Comparison of ENCODE assay signal across 17 cellular contexts in the genomic region with DNA sequence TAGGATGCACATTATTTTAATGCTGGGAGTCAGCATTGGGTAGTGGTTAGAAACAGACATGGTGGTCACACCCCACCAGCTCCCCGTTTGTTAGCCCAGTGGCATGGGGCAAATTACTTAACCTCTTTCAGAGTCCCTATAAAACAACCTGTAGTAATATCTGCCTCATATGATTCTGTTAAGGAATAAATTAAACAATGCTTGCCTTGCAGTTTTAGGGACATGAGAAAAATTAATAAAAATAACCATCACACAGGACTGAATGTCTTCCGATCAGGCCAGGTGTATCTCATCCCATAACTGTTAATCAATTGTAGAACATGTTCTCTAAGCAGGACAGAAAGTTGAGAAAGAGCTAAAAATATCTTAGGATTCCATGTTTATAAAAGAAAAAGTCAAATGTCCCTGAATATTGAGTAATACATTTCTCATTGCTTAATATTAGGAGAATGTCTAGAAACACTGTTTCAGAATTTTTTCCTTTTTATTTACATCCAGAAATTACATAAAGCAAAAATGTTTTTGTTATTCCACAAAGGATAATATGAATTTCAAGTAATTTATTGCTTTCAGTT.
DNase-seq lines count a peak whose midpoint lies in the region; ATAC-seq and TF ChIP-seq lines count a peak whose summit lies in the region.
"Had no signal": no experiment of that assay in that cellular context is flagged by ENCODE, and none has a peak within 500 bp of the region (broad histone marks: within the 10 kb centered on the region; RNA-seq: fewer than 3 reads in every experiment).

No MANE protein-coding gene starts in this region.

- H3K4me2 ChIP-seq in GM23248 (ENCODE audit: unreplicated experiment) = no peak overlapping the region

- CTCF ChIA-PET in activated CD4-positive, alpha-beta T cell treated with anti-CD3 and anti-CD28 coated beads, Interleukin-2, amount 10 ng/mL, durations not matched to agents 7 days and 5 days (lab: Charles Lee) = interaction anchor here (0.6 kb wide), 1 partner anchor 1070 kb away, joined by 4 read pairs; no protein-coding TSS in a partner anchor

- ATAC-seq in upper lobe of right lung = no peak
- ATAC-seq: CD8-positive, alpha-beta T cell had no signal

- H3K36me3 Mint-ChIP-seq in activated CD4-positive, alpha-beta T cell treated with anti-CD3 and anti-CD28 coated beads, Interleukin-2, amount 10 ng/mL, durations not matched to agents 7 days and 5 days (ENCODE audit: low read depth) = no peaks in the 10 kb centered on the region
- peaks cover 4% of the 10 kb centered on the region for H3K36me3 Mint-ChIP-seq in type B pancreatic cell
- H3K36me3 Mint-ChIP-seq: CD14-positive monocyte; CD8-positive, alpha-beta T cell had no signal

- no peak overlapping the region for H3K27ac Mint-ChIP-seq in activated CD4-positive, alpha-beta T cell treated with anti-CD3 and anti-CD28 coated beads, Interleukin-2, amount 10 ng/mL, durations not matched to agents 7 days and 5 days
- H3K27ac Mint-ChIP-seq in type B pancreatic cell = no peak overlapping the region
- H3K27ac Mint-ChIP-seq: CD14-positive monocyte; CD8-positive, alpha-beta T cell; H9 had no signal

- intact Hi-C loops in upper lobe of right lung (cut with DNase I) = no loop called here

- DNase-seq in GM23248 (no peak), adipocyte (ENCODE audit: low read depth) (peak; percentile 50), fibroblast of villous mesenchyme (ENCODE audit: low read depth) (peak; percentile 9), upper lobe of right lung (no peak), RPMI8226 (no peak), type B pancreatic cell (ENCODE audit: extremely low spot score, unreplicated experiment) (no peak)
- no peak for DNase-seq in activated CD4-positive, alpha-beta T cell treated with anti-CD3 and anti-CD28 coated beads, Interleukin-2, amount 10 ng/mL, durations not matched to agents 7 days and 5 days
- DNase-seq: CD8-positive, alpha-beta T cell; COR-L47; DMS153; DMS79 treated with DMSO at 0.1 percent for 48 hours; GF-D8; GOT3; H9; KBM-7 had no signal

- no peaks in the 10 kb centered on the region; the same call in none of the 2 replicates for H3K9me2 ChIP-seq in GM23248 (ENCODE audit: insufficient read depth)

- WGBS in GM23248 (ENCODE audit: low coverage in 1 of 2, low lambda C conversion rate in 2 of 2, missing lambda C conversion rate in 2 of 2), 2 experiments = 38 to 42% methylated on average over 2 of the region's 2 CpGs

- TF ChIP-seq CTCF in fibroblast of villous mesenchyme (IDR thresholded peaks at IDR 0.05; ENCODE audit: insufficient read depth, low read depth, low read length) (no peak), upper lobe of right lung (IDR thresholded peaks at IDR 0.05) (no peak), type B pancreatic cell (conservative IDR thresholded peaks at IDR 0.05) (no peak)

- H3K36me3 ChIP-seq in GM23248 (ENCODE audit: low read depth) = no peaks in the 10 kb centered on the region
- no peaks in the 10 kb centered on the region for H3K36me3 ChIP-seq in adipocyte (ENCODE audit: control insufficient read depth, insufficient read depth, low read length, severe bottlenecking)
- H3K36me3 ChIP-seq in upper lobe of right lung = no peaks in the 10 kb centered on the region

- no peaks in the 10 kb centered on the region for H3K9me3 ChIP-seq in GM23248 (ENCODE audit: low read depth)
- H3K9me3 ChIP-seq in adipocyte (ENCODE audit: control insufficient read depth, low read length) = no peaks in the 10 kb centered on the region
- no peaks in the 10 kb centered on the region for H3K9me3 ChIP-seq in upper lobe of right lung

- no peak overlapping the region for H3K27ac ChIP-seq in GM23248
- peak overlapping the region; percentile 44 for H3K27ac ChIP-seq in upper lobe of right lung
- H3K27ac ChIP-seq: HL-60 had no signal

- H3K9me3 Mint-ChIP-seq in activated CD4-positive, alpha-beta T cell treated with anti-CD3 and anti-CD28 coated beads, Interleukin-2, amount 10 ng/mL, durations not matched to agents 7 days and 5 days = no peaks in the 10 kb centered on the region
- no peaks in the 10 kb centered on the region for H3K9me3 Mint-ChIP-seq in type B pancreatic cell

- H3K79me2 ChIP-seq in GM23248 (ENCODE audit: insufficient read depth) = no peaks in the 10 kb centered on the region

- H4K20me1 ChIP-seq in GM23248 (ENCODE audit: insufficient read depth) = no peaks in the 10 kb centered on the region

- H3K27me3 ChIP-seq in GM23248 (replicated peaks; ENCODE audit: insufficient read depth) = no peaks in the 10 kb centered on the region
- no peaks in the 10 kb centered on the region for H3K27me3 ChIP-seq in adipocyte (replicated peaks; ENCODE audit: control insufficient read depth, insufficient read depth, low read length)
- H3K27me3 ChIP-seq in upper lobe of right lung = no peaks in the 10 kb centered on the region

- no peak overlapping the region for H3K4me3 ChIP-seq in GM23248
- H3K4me3 ChIP-seq in adipocyte (ENCODE audit: low read length) = peak overlapping the region; percentile 44
- no peak overlapping the region for H3K4me3 ChIP-seq in fibroblast of villous mesenchyme (ENCODE audit: low read depth, low read length)
- H3K4me3 ChIP-seq in upper lobe of right lung = no peak overlapping the region

- POLR2A ChIA-PET in activated CD4-positive, alpha-beta T cell treated with anti-CD3 and anti-CD28 coated beads, Interleukin-2, amount 10 ng/mL, durations not matched to agents 7 days and 5 days (lab: Charles Lee) = no interaction called here

- peak overlapping the region; percentile 34; the same call in 1 of the 2 replicates for H2AFZ ChIP-seq in GM23248

- no peaks in the 10 kb centered on the region for H3K4me1 Mint-ChIP-seq in activated CD4-positive, alpha-beta T cell treated with anti-CD3 and anti-CD28 coated beads, Interleukin-2, amount 10 ng/mL, durations not matched to agents 7 days and 5 days
- H3K4me1 Mint-ChIP-seq in type B pancreatic cell (ENCODE audit: unreplicated experiment) = peaks cover 3% of the 10 kb centered on the region
- H3K4me1 Mint-ChIP-seq: CD14-positive monocyte had no signal

- peaks cover 9% of the 10 kb centered on the region for H3K4me1 ChIP-seq in GM23248 (ENCODE audit: insufficient read depth)
- H3K4me1 ChIP-seq in adipocyte (ENCODE audit: control insufficient read depth, insufficient read depth, low read length) = peaks cover 29% of the 10 kb centered on the region
- H3K4me1 ChIP-seq in upper lobe of right lung = no peaks in the 10 kb centered on the region

- no peaks in the 10 kb centered on the region for H3K27me3 Mint-ChIP-seq in activated CD4-positive, alpha-beta T cell treated with anti-CD3 and anti-CD28 coated beads, Interleukin-2, amount 10 ng/mL, durations not matched to agents 7 days and 5 days
- H3K27me3 Mint-ChIP-seq in type B pancreatic cell = no peaks in the 10 kb centered on the region

- no peak overlapping the region for H3K4me3 Mint-ChIP-seq in activated CD4-positive, alpha-beta T cell treated with anti-CD3 and anti-CD28 coated beads, Interleukin-2, amount 10 ng/mL, durations not matched to agents 7 days and 5 days
- no peak overlapping the region for H3K4me3 Mint-ChIP-seq in type B pancreatic cell
- H3K4me3 Mint-ChIP-seq: CD14-positive monocyte; CD8-positive, alpha-beta T cell; H9 had no signal

- in situ Hi-C loops in GM23248 (cut with MboI) = no loop called here

- H3K9ac ChIP-seq in GM23248 = no peak overlapping the region
- H3K9ac ChIP-seq in adipocyte (ENCODE audit: low read length) = peak overlapping the region; percentile 24

- no peaks in the 10 kb centered on the region for H3F3A ChIP-seq in GM23248 (ENCODE audit: insufficient read depth)

Comparison
In these comparisons a context has a peak if more than half of its experiments do, and no peak if none do; other contexts are left out.
1. DNase-seq: peak in adipocyte (single experiment) and fibroblast of villous mesenchyme (single experiment); none in GM23248 (single experiment), upper lobe of right lung (single experiment), RPMI8226 (single experiment), activated CD4-positive, alpha-beta T cell treated with anti-CD3 and anti-CD28 coated beads, Interleukin-2, amount 10 ng/mL, durations not matched to agents 7 days and 5 days (single experiment) and type B pancreatic cell (single experiment).